In genomic region chr4:187576751-187577150, GRCh38 we compare ENCODE assay signal across 18 cellular contexts.
"Had no signal": no experiment of that assay in that cellular context is flagged by ENCODE, and none has a peak within 500 bp of the region (broad histone marks: within the 10 kb centered on the region; RNA-seq: fewer than 3 reads in every experiment).

No MANE protein-coding gene starts in this region.

- H3K4me1 ChIP-seq: colonic mucosa, foreskin keratinocyte, psoas muscle, stomach had no signal

- H3K9me3 ChIP-seq: colonic mucosa, mucosa of descending colon, neutrophil, stomach, thoracic aorta had no signal

- H3K36me3 ChIP-seq: colonic mucosa, neutrophil, stomach, thoracic aorta had no signal

- H3K27ac ChIP-seq: colonic mucosa, foreskin keratinocyte, hepatocyte, neutrophil, psoas muscle, stomach, thoracic aorta had no signal

- H3K4me3 ChIP-seq: colonic mucosa, hepatocyte, mucosa of descending colon, psoas muscle, stomach, thoracic aorta had no signal

- H3K79me2 ChIP-seq: hepatocyte had no signal

- H3K4me2 ChIP-seq: hepatocyte had no signal

- H2AFZ ChIP-seq: hepatocyte had no signal

- DNase-seq: colonic mucosa; dermis blood vessel endothelial cell; endodermal cell; erythroblast; foreskin keratinocyte; head of caudate nucleus; kidney; mammary epithelial cell; mucosa of descending colon; naive thymus-derived CD8-positive, alpha-beta T cell; psoas muscle; stimulated activated CD4-positive, alpha-beta T cell treated with anti-CD3 and anti-CD28 coated beads, Interleukin-2, amount 100 ng/mL, for 24 hours; stimulated activated CD4-positive, alpha-beta T cell treated with anti-CD3 and anti-CD28 coated beads, Interleukin-4, amount 100 ng/mL, for 4 hours; stimulated activated naive B cell treated with anti-CD40 and anti-IgM and Interleukin-4, amounts not matched to agents 10 μg/mL and 1 μg/mL and 100 μg/mL, for 72 hours; stomach had no signal
